ENCODE assay signal across 8 cellular contexts in genomic region chr3:129413687-129414506, GRCh38. TPM values are rescaled to one million over a fixed set of nuclear protein-coding genes. Genes with fewer than 3 reads are reported as not detected.
DNase-seq lines count a peak whose midpoint lies in the region; TF ChIP-seq lines count a peak whose summit lies in the region.

No MANE protein-coding gene starts in this region.

- TF ChIP-seq CTCF in HFF-Myc (IDR thresholded peaks at IDR 0.05; ENCODE audit: low read depth, low read length, missing control alignments) = no peak

- peak; percentile 39 for DNase-seq in GM04503 (ENCODE audit: low read depth)
- peak; percentile 54 for DNase-seq in HFF-Myc (ENCODE audit: extremely low read depth, low read depth)
- peak; percentile 72 for DNase-seq in RPMI7951 (ENCODE audit: low read depth)
- peak; percentile 48 for DNase-seq in islet precursor cell
- DNase-seq in NCI-H510A treated with DMSO at 0.1 percent for 48 hours (lab: John Stamatoyannopoulos, UW) = no peak
- DNase-seq in NOMO-1 (lab: John Stamatoyannopoulos, UW; ENCODE audit: unreplicated experiment in 2 of 2) = no peak
- no peak for DNase-seq in NCI-H1417 treated with DMSO at 0.1 percent for 48 hours (lab: John Stamatoyannopoulos, UW)
- DNase-seq in COR-L47 (lab: John Stamatoyannopoulos, UW) = no peak

- H3K4me3 ChIP-seq in HFF-Myc (replicated peaks; ENCODE audit: low read depth, low read length) = no peak overlapping the region

RNA-seq across cellular contexts. Expression of gene EFCAB12, which starts 14.5 kb away (rescaled TPM):
- 0.20 TPM in 1 of 2 replicates, not detected in the other for total RNA-seq in RPMI7951 (2014; rRNA removed; shearing (Covaris generic))

RNA-seq across cellular contexts. Expression of gene MBD4, which starts 25.9 kb away (rescaled TPM):
- total RNA-seq in RPMI7951 (2014; rRNA removed; shearing (Covaris generic)) = 26.4 and 37.5 TPM in 2 replicates

RNA-seq across cellular contexts. Expression of gene IFT122, which starts 26.1 kb away (rescaled TPM):
- 17.9 and 20.5 TPM in 2 replicates for total RNA-seq in RPMI7951 (2014; rRNA removed; shearing (Covaris generic))

Comparison
In these comparisons a context has a peak if more than half of its experiments do, and no peak if none do; other contexts are left out.
1. DNase-seq: peak in GM04503 (single experiment), HFF-Myc (single experiment), RPMI7951 (single experiment) and islet precursor cell (single experiment); none in NCI-H510A treated with DMSO at 0.1 percent for 48 hours (single experiment), NOMO-1 (0 of 2), NCI-H1417 treated with DMSO at 0.1 percent for 48 hours (single experiment) and COR-L47 (single experiment).